21 cellular contexts compared by ENCODE assay signal in the genomic region with DNA sequence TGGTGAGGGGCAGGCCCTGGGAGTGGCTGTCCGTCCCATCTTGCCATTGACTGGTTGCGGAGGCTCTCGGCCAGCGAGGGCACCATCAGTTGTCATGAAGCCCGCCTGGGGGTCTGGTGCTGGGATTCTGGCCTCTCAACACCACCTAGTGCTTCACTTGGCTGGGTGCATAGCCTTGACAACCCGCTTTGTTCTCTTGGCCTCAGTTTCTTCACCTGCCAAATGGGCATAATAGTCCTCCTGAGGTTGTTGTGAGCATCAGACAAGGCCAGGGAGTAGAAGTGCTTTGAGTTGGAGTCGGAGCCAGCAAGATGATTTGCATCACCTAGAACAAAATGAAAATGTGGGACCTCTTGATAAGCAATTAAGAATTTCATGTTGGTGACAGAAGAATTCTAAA. TPM values are rescaled to one million over a fixed set of nuclear protein-coding genes. Genes with fewer than 3 reads are reported as not detected.
DNase-seq lines count a peak whose midpoint lies in the region; ATAC-seq, FAIRE-seq and TF ChIP-seq lines count a peak whose summit lies in the region.
"Had no signal": no experiment of that assay in that cellular context is flagged by ENCODE, and none has a peak within 500 bp of the region (broad histone marks: within the 10 kb centered on the region; RNA-seq: fewer than 3 reads in every experiment).

No MANE protein-coding gene starts in this region.

- no peak overlapping the region for H3K4ac ChIP-seq in neuronal stem cell (ENCODE audit: low read length)

- FAIRE-seq in urothelium cell line (lab: Jason Lieb, UNC) = peak; percentile 44
- FAIRE-seq: GM12891, GM18507 had no signal

- H4K8ac ChIP-seq in neuronal stem cell (ENCODE audit: low read depth, low read length) = no peak overlapping the region

- no peaks in the 10 kb centered on the region for H3K36me3 ChIP-seq in BLaER1
- no peaks in the 10 kb centered on the region for H3K36me3 ChIP-seq in SK-N-MC (ENCODE audit: insufficient read depth, low read length)
- peaks cover 0 to 1% of the 10 kb centered on the region in 2 donors for H3K36me3 ChIP-seq in neuronal stem cell (replicated peaks in 1 of 2; ENCODE audit: control insufficient read depth in 2 of 2, insufficient read depth in 2 of 2, low read length in 2 of 2)
- H3K36me3 ChIP-seq in left lung = no peaks in the 10 kb centered on the region
- no peaks in the 10 kb centered on the region for H3K36me3 ChIP-seq in heart left ventricle

- H3K27me3 ChIP-seq in BLaER1 = no peaks in the 10 kb centered on the region
- peaks cover 0 to 13% (median 2%) of the 10 kb centered on the region in 3 experiments for H3K27me3 ChIP-seq in neuronal stem cell (ENCODE audit: control insufficient read depth in 3 of 3, insufficient read depth in 3 of 3, low read depth in 1 of 3, low read length in 3 of 3)
- peaks cover 0 to 46% of the 10 kb centered on the region in 2 donors for H3K27me3 ChIP-seq in left lung
- H3K27me3 ChIP-seq in heart left ventricle = peaks cover 0 to 27% (median 0%) of the 10 kb centered on the region in 9 donors

- H3K9ac ChIP-seq in BLaER1 = no peak overlapping the region
- H3K9ac ChIP-seq in SK-N-MC (ENCODE audit: insufficient read length) = peak overlapping the region; percentile 34
- no peak overlapping the region for H3K9ac ChIP-seq in neuronal stem cell (ENCODE audit: low read depth, low read length, poor library complexity)
- H3K9ac ChIP-seq: GM23248 had no signal

- H2BK5ac ChIP-seq in neuronal stem cell (ENCODE audit: low read length) = peak overlapping the region; percentile 55

- no peak overlapping the region for H2BK12ac ChIP-seq in neuronal stem cell (ENCODE audit: low read length)

- TF ChIP-seq POLR2A in heart left ventricle (IDR thresholded peaks at IDR 0.05) = no peak

- H4K91ac ChIP-seq in neuronal stem cell (ENCODE audit: low read depth, low read length, poor library complexity) = no peak overlapping the region

- no peak overlapping the region for H3K14ac ChIP-seq in neuronal stem cell (ENCODE audit: low read length)

- peaks cover 32% of the 10 kb centered on the region for H3K4me1 ChIP-seq in BLaER1
- peaks cover 0 to 2% of the 10 kb centered on the region in 2 donors for H3K4me1 ChIP-seq in neuronal stem cell (ENCODE audit: control insufficient read depth in 2 of 2, insufficient read depth in 1 of 2, low read depth in 1 of 2, low read length in 2 of 2)
- no peaks in the 10 kb centered on the region for H3K4me1 ChIP-seq in left lung
- no peaks in the 10 kb centered on the region for H3K4me1 ChIP-seq in heart left ventricle

- no peaks in the 10 kb centered on the region for H4K20me1 ChIP-seq in BLaER1

- ATAC-seq in left lung = no peak
- no peak for ATAC-seq in heart left ventricle
- no peak for ATAC-seq in GM19023 (IDR thresholded peaks at IDR 0.05; ENCODE audit: unreplicated experiment)
- ATAC-seq: HCT116 had no signal

- no peak for DNase-seq in SK-N-MC (ENCODE audit: low read depth, low spot score)
- no peak for DNase-seq in neuronal stem cell (ENCODE audit: low spot score)
- DNase-seq in urothelium cell line (ENCODE audit: low spot score) = no peak
- no peak for DNase-seq in left lung
- DNase-seq in heart left ventricle = no peak
- DNase-seq: C1 segment of cervical spinal cord; Calu3; CD4-positive, alpha-beta memory T cell; COR-L47; DMS53; DMS79 treated with DMSO at 0.1 percent for 48 hours; GF-D8; GM23248; H9 had no signal

- no CpG with 5 or more reads among the region's 7 CpGs for WGBS in neuronal stem cell (ENCODE audit: extremely low coverage in 2 of 2, insufficient read length in 2 of 2, insufficient replicate concordance in 1 of 2), 2 donors
- 90 to 99% (median 93%) methylated on average over 7 of the region's 7 CpGs for WGBS in heart left ventricle, 4 donors

- H3K23ac ChIP-seq in neuronal stem cell (ENCODE audit: low read depth, low read length, poor library complexity) = no peak overlapping the region

- H3K4me2 ChIP-seq in BLaER1 (peak overlapping the region; percentile 78), neuronal stem cell (ENCODE audit: insufficient read depth, low read length, poor library complexity, severe bottlenecking) (no peak overlapping the region)

- H3K27ac ChIP-seq in BLaER1 (no peak overlapping the region; the same call in 1 of the 2 replicates), SK-N-MC (peak overlapping the region; percentile 100), neuronal stem cell (replicated peaks; ENCODE audit: low read length) (no peak overlapping the region), left lung (no peak overlapping the region), heart left ventricle (no peak overlapping the region)
- H3K27ac ChIP-seq: GM23248 had no signal

- no peak overlapping the region for H3K18ac ChIP-seq in neuronal stem cell (ENCODE audit: low read length)

- no peak for TF ChIP-seq CTCF in left lung (IDR thresholded peaks at IDR 0.05)
- TF ChIP-seq CTCF in heart left ventricle (IDR thresholded peaks at IDR 0.05) = no peak

- peaks cover 8% of the 10 kb centered on the region; the same call in 1 of the 2 replicates for H3K9me3 ChIP-seq in BLaER1
- H3K9me3 ChIP-seq in SK-N-MC (ENCODE audit: low read depth, low read length) = no peaks in the 10 kb centered on the region
- H3K9me3 ChIP-seq in neuronal stem cell (replicated peaks in 1 of 2; ENCODE audit: control insufficient read depth in 2 of 2, insufficient read depth in 1 of 2, low read depth in 1 of 2, low read length in 2 of 2) = peaks cover 0 to 4% of the 10 kb centered on the region in 2 donors
- H3K9me3 ChIP-seq in left lung = no peaks in the 10 kb centered on the region
- no peaks in the 10 kb centered on the region for H3K9me3 ChIP-seq in heart left ventricle

- H2BK120ac ChIP-seq in neuronal stem cell (ENCODE audit: low read depth, low read length) = no peak overlapping the region

- intact Hi-C loops in left lung (cut with DNase I) = no loop called here
- intact Hi-C loops in heart left ventricle (cut with DNase I) = no loop called here

- peak overlapping the region; percentile 32 for H2AK5ac ChIP-seq in neuronal stem cell (ENCODE audit: low read depth, low read length)

- H2AFZ ChIP-seq in neuronal stem cell (ENCODE audit: low read length) = no peak overlapping the region
- H2AFZ ChIP-seq: GM23248 had no signal

- no peak overlapping the region for H2BK15ac ChIP-seq in neuronal stem cell (ENCODE audit: low read length)

- H3K4me3 ChIP-seq in BLaER1 (no peak overlapping the region), SK-N-MC (no peak overlapping the region), neuronal stem cell (ENCODE audit: low read length in 2 of 2) (no peak overlapping the region), left lung (no peak overlapping the region), heart left ventricle (no peak overlapping the region)
- H3K4me3 ChIP-seq: GM23248 had no signal

- H3K79me1 ChIP-seq in neuronal stem cell (ENCODE audit: low read depth, low read length) = no peaks in the 10 kb centered on the region

RNA-seq across cellular contexts. Expression of a gene that starts 1.5 kb away (rescaled TPM):
- 0.21 TPM for polyA plus RNA-seq in neuronal stem cell (2013, experiment 1 of 2)
- polyA plus RNA-seq in neuronal stem cell (2013, experiment 2 of 2) = 0.18 TPM
- under 1 TPM; 0.03 to 0.10 TPM for total RNA-seq in left lung
- under 1 TPM in 3 of 9 donors, not detected in 6; 0.02 to 0.07 (median 0.04) TPM for total RNA-seq in heart left ventricle
- polyA plus RNA-seq in heart left ventricle = under 1 TPM; 0.01 to 0.04 TPM
- total RNA-seq: Daoy, GM23248 had no signal
- polyA plus RNA-seq: AG04450, GM23248 had no signal

RNA-seq across cellular contexts. Expression of a gene that starts 36.5 kb away (rescaled TPM):
- 48.7 TPM for polyA plus RNA-seq in neuronal stem cell (2013, experiment 1 of 2)
- polyA plus RNA-seq in neuronal stem cell (2013, experiment 2 of 2) = 48.2 TPM
- 10 to 100 TPM; 63.5 to 88.4 TPM for total RNA-seq in left lung
- total RNA-seq in heart left ventricle = 100 to 1,000 TPM in 2 of 9 donors, 10 to 100 TPM in 7; 33.2 to 108 (median 44.5) TPM
- 100 to 1,000 TPM; 154 to 220 TPM for polyA plus RNA-seq in heart left ventricle

RNA-seq across cellular contexts. Expression of a gene that starts 48.7 kb away (rescaled TPM):
- 261 TPM for polyA plus RNA-seq in neuronal stem cell (2013, experiment 1 of 2)
- polyA plus RNA-seq in neuronal stem cell (2013, experiment 2 of 2) = 254 TPM
- total RNA-seq in left lung = 100 to 1,000 TPM; 204 to 308 TPM
- total RNA-seq in heart left ventricle = 100 to 1,000 TPM; 117 to 322 (median 168) TPM
- polyA plus RNA-seq in heart left ventricle = 100 to 1,000 TPM; 378 to 458 TPM
